27 cellular contexts compared by ENCODE assay signal in the genomic region with DNA sequence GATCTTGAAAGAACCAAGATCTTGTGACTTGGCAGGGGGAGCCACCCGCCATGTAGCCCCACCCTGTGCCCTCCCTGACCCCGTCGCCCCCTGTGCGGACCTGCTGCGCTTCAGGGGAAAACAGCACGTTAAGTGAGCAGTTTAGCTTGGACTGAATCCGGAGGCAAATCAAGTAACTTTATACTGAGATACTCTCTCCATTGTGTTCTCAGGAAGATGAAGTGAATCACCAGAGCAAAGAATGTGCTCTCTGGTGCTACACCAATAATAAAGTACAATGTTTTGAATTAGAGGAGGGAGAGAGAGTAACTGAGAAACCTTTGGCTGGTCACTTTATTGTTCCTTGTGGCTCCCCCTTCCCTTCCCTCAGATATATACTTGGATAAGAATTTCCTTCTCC.
DNase-seq lines count a peak whose midpoint lies in the region; ATAC-seq, FAIRE-seq and TF ChIP-seq lines count a peak whose summit lies in the region.
"Had no signal": no experiment of that assay in that cellular context is flagged by ENCODE, and none has a peak within 500 bp of the region (broad histone marks: within the 10 kb centered on the region; RNA-seq: fewer than 3 reads in every experiment).

No MANE protein-coding gene starts in this region.

- TF ChIP-seq POLR2A in right lobe of liver (IDR thresholded peaks at IDR 0.05) (no peak), HepG2 (IDR thresholded peaks at IDR 0.05; ENCODE audit: insufficient read depth in 1 of 2, low read depth in 2 of 2, low read length in 2 of 2) (no peak), uterus (IDR thresholded peaks at IDR 0.05) (no peak)

- no peaks in the 10 kb centered on the region for H4K20me1 ChIP-seq in HepG2 (ENCODE audit: insufficient read depth, low read length)

- H3K27me3 ChIP-seq in right lobe of liver (no peaks in the 10 kb centered on the region), HepG2 (ENCODE audit: control insufficient read depth in 1 of 2, insufficient read depth in 2 of 2, low read length in 2 of 2) (peaks cover 2 to 31% of the 10 kb centered on the region in 2 experiments; a peak in 3 of 5 replicates), endodermal cell (ENCODE audit: control insufficient read depth, insufficient read depth, low read length, poor library complexity, severe bottlenecking) (peaks cover 100% of the 10 kb centered on the region), uterus (no peaks in the 10 kb centered on the region)
- H3K27me3 ChIP-seq: tibial artery had no signal

- ATAC-seq in right lobe of liver (peak; percentile 15 to 60 (median 42)), HepG2 (no peak), HG02571 (IDR thresholded peaks at IDR 0.05; ENCODE audit: unreplicated experiment) (no peak)
- no peak for ATAC-seq in activated T-cell treated with anti-CD3 and anti-CD28 coated beads, Interleukin-2, amount 50 U/mL, for 72 hours (replicated peaks in 1 of 2)
- ATAC-seq: activated CD8-positive, alpha-beta T cell treated with anti-CD3 and anti-CD28 coated beads, Interleukin-2, amount 10 ng/mL, durations not matched to agents 7 days and 5 days; activated naive CD4-positive, alpha-beta T cell treated with anti-CD3 and anti-CD28 coated beads, Interleukin-2, amount 50 U/mL, for 72 hours; CD8-positive, alpha-beta T cell; T-helper 17 cell had no signal

- WGBS in right lobe of liver (ENCODE audit: insufficient coverage, low coverage, low lambda C conversion rate, missing lambda C conversion rate): 32% methylated on average over 6 of the region's 7 CpGs
- 58% methylated on average over 7 of the region's 7 CpGs for WGBS in HepG2 (ENCODE audit: low lambda C conversion rate)
- 85 to 86% methylated on average over 7 of the region's 7 CpGs for WGBS in endodermal cell (ENCODE audit: insufficient coverage in 1 of 2, insufficient read length in 1 of 2), 2 experiments

- H3K36me3 Mint-ChIP-seq in activated T-cell treated with anti-CD3 and anti-CD28 coated beads, Interleukin-2, amount 50 U/mL, for 72 hours (ENCODE audit: insufficient read depth in 2 of 2): no peaks in the 10 kb centered on the region
- no peaks in the 10 kb centered on the region for H3K36me3 Mint-ChIP-seq in endodermal cell (ENCODE audit: low read depth)
- H3K36me3 Mint-ChIP-seq: activated naive CD4-positive, alpha-beta T cell treated with anti-CD3 and anti-CD28 coated beads, Interleukin-2, amount 50 U/mL, for 72 hours; brain; CD8-positive, alpha-beta T cell had no signal

- no peak for FAIRE-seq in HepG2 (lab: Jason Lieb, UNC)
- FAIRE-seq: islet of Langerhans had no signal

- TF ChIP-seq CTCF in right lobe of liver (IDR thresholded peaks at IDR 0.05) (no peak), HepG2 (CRISPR knock-in tag; IDR thresholded peaks at IDR 0.05) (no peak), endodermal cell (conservative IDR thresholded peaks at IDR 0.05) (no peak), uterus (IDR thresholded peaks at IDR 0.05) (no peak)

- no peak for TF ChIP-seq EP300 in HepG2 (IDR thresholded peaks at IDR 0.05; ENCODE audit: low read depth in 2 of 2, low read length in 2 of 2)
- TF ChIP-seq EP300 in HepG2 (CRISPR knock-in tag; IDR thresholded peaks at IDR 0.05; ENCODE audit: borderline replicate concordance): no peak

- no peak overlapping the region for H3K27ac ChIP-seq in right lobe of liver
- no peak overlapping the region for H3K27ac ChIP-seq in HepG2 (ENCODE audit: extremely low read length, insufficient read depth, low read length)
- no peak overlapping the region for H3K27ac ChIP-seq in endodermal cell (ENCODE audit: low read depth, low read length)
- H3K27ac ChIP-seq in uterus: peak overlapping the region in 1 of 2 donors; percentile 36
- H3K27ac ChIP-seq: KMS-11 had no signal

- no peaks in the 10 kb centered on the region for H3K79me2 ChIP-seq in HepG2 (ENCODE audit: insufficient read depth, low read length)

- DNase-seq in right lobe of liver (no peak), HepG2 (ENCODE audit: low spot score) (no peak), dermis blood vessel endothelial cell (peak; percentile 91), left kidney (ENCODE audit: low read depth, low spot score) (peak; percentile 27), endodermal cell (no peak), uterus (no peak)
- DNase-seq in activated T-cell treated with anti-CD3 and anti-CD28 coated beads, Interleukin-2, amount 50 U/mL, for 72 hours: no peak
- DNase-seq: activated B cell treated with CpG ODN at 0.5 μM for 24 hours; activated CD8-positive, alpha-beta T cell treated with anti-CD3 and anti-CD28 coated beads, Interleukin-2, amount 10 ng/mL, durations not matched to agents 7 days and 5 days; activated T-cell treated with anti-CD3 and anti-CD28 coated beads, Interleukin-2, amount 50 U/mL, for 48 hours; CD8-positive, alpha-beta T cell; DMS79; erythroblast; H9; NCI-H1105; NCI-H524 treated with DMSO at 0.1 percent for 48 hours; Right ventricle myocardium superior; stimulated activated naive CD4-positive, alpha-beta T cell; T-helper 17 cell; tibial artery had no signal

- H3K9me3 Mint-ChIP-seq in activated T-cell treated with anti-CD3 and anti-CD28 coated beads, Interleukin-2, amount 50 U/mL, for 72 hours: peaks cover 2 to 5% of the 10 kb centered on the region in 2 donors
- no peaks in the 10 kb centered on the region for H3K9me3 Mint-ChIP-seq in endodermal cell
- H3K9me3 Mint-ChIP-seq: brain; CD8-positive, alpha-beta T cell; H9 had no signal

- no peak for TF ChIP-seq RAD21 in HepG2 (CRISPR knock-in tag; IDR thresholded peaks at IDR 0.05)

- no peaks in the 10 kb centered on the region for H3K4me1 Mint-ChIP-seq in activated T-cell treated with anti-CD3 and anti-CD28 coated beads, Interleukin-2, amount 50 U/mL, for 72 hours (ENCODE audit: low read depth)
- H3K4me1 Mint-ChIP-seq in endodermal cell: no peaks in the 10 kb centered on the region
- H3K4me1 Mint-ChIP-seq: activated B cell treated with CpG ODN at 0.5 μM for 24 hours, brain, nephron, T-helper 17 cell had no signal

- H3K4me1 ChIP-seq in right lobe of liver: no peaks in the 10 kb centered on the region
- 0 out of 2 replicates have a peak, but pooled peaks cover 7% of the 10 kb centered on the region for H3K4me1 ChIP-seq in HepG2 (ENCODE audit: insufficient read depth, low read length)
- no peaks in the 10 kb centered on the region for H3K4me1 ChIP-seq in endodermal cell (ENCODE audit: control insufficient read depth, insufficient read depth, low read length)
- no peaks in the 10 kb centered on the region for H3K4me1 ChIP-seq in uterus

- H3K4me2 ChIP-seq in HepG2 (ENCODE audit: low read depth, low read length): no peak overlapping the region
- H3K4me2 ChIP-seq: KMS-11 had no signal

- peaks cover 36% of the 10 kb centered on the region for H3K27me3 Mint-ChIP-seq in activated T-cell treated with anti-CD3 and anti-CD28 coated beads, Interleukin-2, amount 50 U/mL, for 72 hours (ENCODE audit: low read depth)
- peaks cover 100% of the 10 kb centered on the region for H3K27me3 Mint-ChIP-seq in endodermal cell (ENCODE audit: insufficient read depth)
- H3K27me3 Mint-ChIP-seq: brain; dendritic cell treated with granulocyte-macrophage colony-stimulating factor and Interleukin-4, amounts not matched to agents 40 ng/mL and 50 ng/mL, for 4 days had no signal

- CTCF ChIA-PET in HepG2 (lab: Yijun Ruan, JAX; ENCODE audit: low intra/inter-chr PET ratio, low total read pairs): no interaction called here

- H3K36me3 ChIP-seq in right lobe of liver (no peaks in the 10 kb centered on the region), HepG2 (replicated peaks in 1 of 2; ENCODE audit: control insufficient read depth in 1 of 2, insufficient read depth in 2 of 2, low read length in 2 of 2) (no peaks in the 10 kb centered on the region), endodermal cell (ENCODE audit: control insufficient read depth, insufficient read depth, low read length) (no peaks in the 10 kb centered on the region), uterus (no peaks in the 10 kb centered on the region)
- H3K36me3 ChIP-seq: tibial artery had no signal

- H3K4me3 ChIP-seq in right lobe of liver (no peak overlapping the region), HepG2 (replicated peaks in 1 of 3; ENCODE audit: insufficient read depth in 1 of 3, low read depth in 2 of 3, low read length in 3 of 3) (no peak overlapping the region), endodermal cell (ENCODE audit: low read length) (no peak overlapping the region), uterus (no peak overlapping the region)
- H3K4me3 ChIP-seq: tibial artery had no signal

- POLR2A ChIA-PET in HepG2 (lab: Yijun Ruan, JAX): no interaction called here

- H3K27ac Mint-ChIP-seq in activated T-cell treated with anti-CD3 and anti-CD28 coated beads, Interleukin-2, amount 50 U/mL, for 72 hours: no peak overlapping the region
- H3K27ac Mint-ChIP-seq in endodermal cell: no peak overlapping the region
- H3K27ac Mint-ChIP-seq: activated B cell treated with CpG ODN at 0.5 μM for 24 hours; activated CD8-positive, alpha-beta T cell treated with anti-CD3 and anti-CD28 coated beads, Interleukin-2, amount 10 ng/mL, durations not matched to agents 7 days and 5 days; activated naive CD4-positive, alpha-beta T cell treated with anti-CD3 and anti-CD28 coated beads, Interleukin-2, amount 50 U/mL, for 72 hours; brain; CD8-positive, alpha-beta T cell; dendritic cell treated with granulocyte-macrophage colony-stimulating factor and Interleukin-4, amounts not matched to agents 40 ng/mL and 50 ng/mL, for 4 days; H9; nephron; T-helper 17 cell had no signal

- no peak overlapping the region for H2AFZ ChIP-seq in HepG2 (ENCODE audit: low read length)

- H3K9ac ChIP-seq in HepG2 (ENCODE audit: insufficient read depth, low read depth, low read length) (no peak overlapping the region), endodermal cell (ENCODE audit: extremely low read depth, low read length, poor library complexity, severe bottlenecking) (no peak overlapping the region)
- H3K9ac ChIP-seq: KMS-11 had no signal

- no peaks in the 10 kb centered on the region for H3K9me3 ChIP-seq in right lobe of liver
- H3K9me3 ChIP-seq in HepG2 (ENCODE audit: low read length): no peaks in the 10 kb centered on the region
- peaks cover 9% of the 10 kb centered on the region for H3K9me3 ChIP-seq in endodermal cell (ENCODE audit: control insufficient read depth, low read length)
- H3K9me3 ChIP-seq in uterus: no peaks in the 10 kb centered on the region
- H3K9me3 ChIP-seq: tibial artery had no signal

- no TSS peak for BruUV-seq in HepG2 (replicated peaks; lab: Mats Ljungman, UMichigan)

- H3K4me3 Mint-ChIP-seq in activated T-cell treated with anti-CD3 and anti-CD28 coated beads, Interleukin-2, amount 50 U/mL, for 72 hours: no peak overlapping the region
- H3K4me3 Mint-ChIP-seq in endodermal cell: no peak overlapping the region
- H3K4me3 Mint-ChIP-seq: activated B cell treated with CpG ODN at 0.5 μM for 24 hours; activated CD8-positive, alpha-beta T cell treated with anti-CD3 and anti-CD28 coated beads, Interleukin-2, amount 10 ng/mL, durations not matched to agents 7 days and 5 days; brain; CD8-positive, alpha-beta T cell; dendritic cell treated with granulocyte-macrophage colony-stimulating factor and Interleukin-4, amounts not matched to agents 40 ng/mL and 50 ng/mL, for 4 days; H9; nephron; T-helper 17 cell had no signal

- intact Hi-C loops in right lobe of liver (cut with DNase I): no loop called here
- intact Hi-C loops in HepG2 (cut with micrococcal nuclease; ENCODE audit: unreplicated experiment): no loop called here
- intact Hi-C loops in uterus (cut with DNase I; ENCODE audit: low total_unique reads): no loop called here

- in situ Hi-C loops in HepG2 (cut with HindIII; ENCODE audit: extremely low pct_ligation_motif_present, low pct_unique_long_range_greater_than_20kb): no loop called here

Comparison
In these comparisons a context has a peak if more than half of its experiments do, and no peak if none do; other contexts are left out.
1. ATAC-seq: peak in right lobe of liver (4 of 4); none in HepG2 (single experiment), HG02571 (single experiment) and activated T-cell treated with anti-CD3 and anti-CD28 coated beads, Interleukin-2, amount 50 U/mL, for 72 hours (0 of 2).
2. DNase-seq: peak in dermis blood vessel endothelial cell (single experiment) and left kidney (single experiment); none in right lobe of liver (0 of 3), HepG2 (single experiment), activated T-cell treated with anti-CD3 and anti-CD28 coated beads, Interleukin-2, amount 50 U/mL, for 72 hours (0 of 2), endodermal cell (single experiment) and uterus (0 of 2).